In genomic region chr7:150448789-150449147, GRCh38 we compare ENCODE assay signal across 8 cellular contexts. TPM values are rescaled to one million over a fixed set of nuclear protein-coding genes. Genes with fewer than 3 reads are reported as not detected.
DNase-seq lines count a peak whose midpoint lies in the region; ATAC-seq and TF ChIP-seq lines count a peak whose summit lies in the region.

No MANE protein-coding gene starts in this region.

- WGBS in smooth muscle cell (ENCODE audit: low lambda C conversion rate) = 3% methylated on average over 6 of the region's 6 CpGs

- no peaks in the 10 kb centered on the region for H3K9me3 Mint-ChIP-seq in T-helper 2 cell treated with Interferon-gamma antibody and Interleukin-4, amounts not matched to agents 5 μg/mL and 100 μg/mL, for 36 hours

- intact Hi-C loops in ascending aorta (cut with DNase I) = no loop called here

- H3K27ac ChIP-seq in ascending aorta (no peak overlapping the region), smooth muscle cell (ENCODE audit: low read depth) (no peak overlapping the region)

- peak overlapping the region; percentile 92 for H3K4me3 Mint-ChIP-seq in T-helper 2 cell treated with Interferon-gamma antibody and Interleukin-4, amounts not matched to agents 5 μg/mL and 100 μg/mL, for 36 hours

- no peak overlapping the region for H2AFZ ChIP-seq in smooth muscle cell (ENCODE audit: low read depth)

- TF ChIP-seq CTCF in ascending aorta (IDR thresholded peaks at IDR 0.05) = peak in 2 of 3 experiments; percentile 55 to 64
- peak; percentile 84 for TF ChIP-seq CTCF in smooth muscle cell (IDR thresholded peaks at IDR 0.05; ENCODE audit: borderline replicate concordance, insufficient read depth, poor library complexity, severe bottlenecking)

- H3K4me1 ChIP-seq in ascending aorta (no peaks in the 10 kb centered on the region), smooth muscle cell (ENCODE audit: low read depth) (no peaks in the 10 kb centered on the region)

- CTCF ChIA-PET in HEK293T (lab: Yijun Ruan, JAX) = interaction anchor here (0.6 to 1.3 kb wide), 12 partner anchors 15 to 480 kb away, joined by 3 to 9 read pairs (median 3); no protein-coding TSS in a partner anchor

- H4K20me1 ChIP-seq in smooth muscle cell (ENCODE audit: low read depth) = no peaks in the 10 kb centered on the region

- peaks cover 16% of the 10 kb centered on the region for H3K36me3 Mint-ChIP-seq in T-helper 2 cell treated with Interferon-gamma antibody and Interleukin-4, amounts not matched to agents 5 μg/mL and 100 μg/mL, for 36 hours (ENCODE audit: low read depth)

- no peak overlapping the region for H3K4me3 ChIP-seq in ascending aorta
- H3K4me3 ChIP-seq in smooth muscle cell = no peak overlapping the region

- H3K27me3 Mint-ChIP-seq in T-helper 2 cell treated with Interferon-gamma antibody and Interleukin-4, amounts not matched to agents 5 μg/mL and 100 μg/mL, for 36 hours (ENCODE audit: low read depth) = no peaks in the 10 kb centered on the region

- H3K27me3 ChIP-seq in ascending aorta = no peaks in the 10 kb centered on the region
- no peaks in the 10 kb centered on the region for H3K27me3 ChIP-seq in smooth muscle cell (ENCODE audit: low read depth)

- no peaks in the 10 kb centered on the region for H3K79me2 ChIP-seq in smooth muscle cell (ENCODE audit: low read depth)

- ATAC-seq in HG02970 (IDR thresholded peaks at IDR 0.05; ENCODE audit: low FRiP score, unreplicated experiment) = no peak

- H3K36me3 ChIP-seq in ascending aorta (no peaks in the 10 kb centered on the region), smooth muscle cell (ENCODE audit: low read depth) (no peaks in the 10 kb centered on the region)

- POLR2A ChIA-PET in HEK293T (lab: Yijun Ruan, JAX) = no interaction called here

- no peak overlapping the region for H3K4me2 ChIP-seq in smooth muscle cell

- H3K4me1 Mint-ChIP-seq in T-helper 2 cell treated with Interferon-gamma antibody and Interleukin-4, amounts not matched to agents 5 μg/mL and 100 μg/mL, for 36 hours (ENCODE audit: low read depth) = peaks cover 41% of the 10 kb centered on the region

- H3K27ac Mint-ChIP-seq in T-helper 2 cell treated with Interferon-gamma antibody and Interleukin-4, amounts not matched to agents 5 μg/mL and 100 μg/mL, for 36 hours = peak overlapping the region; percentile 95

- no peaks in the 10 kb centered on the region for H3K9me3 ChIP-seq in ascending aorta
- no peaks in the 10 kb centered on the region for H3K9me3 ChIP-seq in smooth muscle cell (replicated peaks; ENCODE audit: low read depth)

- DNase-seq in GM04504 (ENCODE audit: low read depth) (peak; percentile 17), HEK293T (ENCODE audit: extremely low spot score) (peak; percentile 94), NCI-H1417 treated with DMSO at 0.1 percent for 48 hours (lab: John Stamatoyannopoulos, UW) (peak; percentile 14), ascending aorta (ENCODE audit: low spot score in 2 of 2) (peak; percentile 27 to 79), hypothalamus (lab: John Stamatoyannopoulos, UW) (peak in 40 of 51 donors; percentile 24 to 75 (median 59)), smooth muscle cell (lab: John Stamatoyannopoulos, UW; ENCODE audit: unreplicated experiment) (peak; percentile 12)
- peak; percentile 82 for DNase-seq in T-helper 2 cell treated with Interferon-gamma antibody and Interleukin-4, amounts not matched to agents 5 μg/mL and 100 μg/mL, for 36 hours (ENCODE audit: low spot score)

- H3K9ac ChIP-seq in smooth muscle cell (ENCODE audit: low read depth) = no peak overlapping the region

- no peaks in the 10 kb centered on the region for H3F3A ChIP-seq in smooth muscle cell (ENCODE audit: low read depth)

TF ChIP-seq in HEK293T, 16 proteins besides CTCF, POLR2A, EP300 and RAD21:
- TF ChIP-seq HDGF (IDR thresholded peaks at IDR 0.05; ENCODE audit: borderline replicate concordance) = no peak
- TF ChIP-seq ZNF384 (IDR thresholded peaks at IDR 0.05) = no peak
- TF ChIP-seq PKNOX1 (IDR thresholded peaks at IDR 0.05) = no peak
- TF ChIP-seq L3MBTL2 (conservative IDR thresholded peaks at IDR 0.05) = no peak
- TF ChIP-seq FOXK2 (IDR thresholded peaks at IDR 0.05) = no peak
- no peak for TF ChIP-seq BHLHE40 (IDR thresholded peaks at IDR 0.05; ENCODE audit: borderline replicate concordance)
- TF ChIP-seq SP1 (IDR thresholded peaks at IDR 0.05) = no peak
- TF ChIP-seq ELF4 (IDR thresholded peaks at IDR 0.05) = no peak
- no peak for TF ChIP-seq NFRKB (IDR thresholded peaks at IDR 0.05)
- TF ChIP-seq ARNT (IDR thresholded peaks at IDR 0.05) = no peak
- TF ChIP-seq FOXM1 (IDR thresholded peaks at IDR 0.05; ENCODE audit: borderline replicate concordance) = no peak
- TF ChIP-seq FOXA1 (IDR thresholded peaks at IDR 0.05) = no peak
- no peak for TF ChIP-seq CTBP1 (IDR thresholded peaks at IDR 0.05; ENCODE audit: borderline replicate concordance)
- no peak for TF ChIP-seq TARDBP (IDR thresholded peaks at IDR 0.05)
- TF ChIP-seq LEF1 (IDR thresholded peaks at IDR 0.05; ENCODE audit: borderline replicate concordance) = no peak
- no peak for TF ChIP-seq SUZ12 (IDR thresholded peaks at IDR 0.05)

RNA-seq across cellular contexts. Expression of gene GIMAP8, which starts 1.7 kb away (rescaled TPM):
- total RNA-seq in ascending aorta (28.3 TPM), smooth muscle cell (not detected in 2 replicates)
- not detected in 2 replicates for polyA plus RNA-seq in smooth muscle cell

Comparison
In these comparisons a context has a peak if more than half of its experiments do, and no peak if none do; other contexts are left out.
1. DNase-seq: peak in every context shown above with its lines; median percentile 94 in HEK293T; 82 in T-helper 2 cell treated with Interferon-gamma antibody and Interleukin-4, amounts not matched to agents 5 μg/mL and 100 μg/mL, for 36 hours; 59 in hypothalamus; 53 in ascending aorta; 17 in GM04504; 14 in NCI-H1417 treated with DMSO at 0.1 percent for 48 hours; 12 in smooth muscle cell.
2. RNA of gene GIMAP8, which starts 1.7 kb away (total RNA-seq): 28.3 TPM in ascending aorta (single experiment); not detected in smooth muscle cell; every median in the first group is over 10 times any median in the second.